Comparison of ENCODE assay signal across 16 cellular contexts in genomic region chr14:54623279-54624004, GRCh38. TPM values are rescaled to one million over a fixed set of nuclear protein-coding genes. Genes with fewer than 3 reads are reported as not detected.
DNase-seq lines count a peak whose midpoint lies in the region; ATAC-seq and TF ChIP-seq lines count a peak whose summit lies in the region.
"Had no signal": no experiment of that assay in that cellular context is flagged by ENCODE, and none has a peak within 500 bp of the region (broad histone marks: within the 10 kb centered on the region; RNA-seq: fewer than 3 reads in every experiment).

No MANE protein-coding gene starts in this region.

- H3K36me3 ChIP-seq in gastrocnemius medialis, result no peaks in the 10 kb centered on the region

- no peak overlapping the region for H3K4me3 ChIP-seq in gastrocnemius medialis

- no peak for ATAC-seq in activated naive CD4-positive, alpha-beta T cell treated with anti-CD3 and anti-CD28 coated beads, Interleukin-2, amount 50 U/mL, for 72 hours
- no peak for ATAC-seq in gastrocnemius medialis
- no peak for ATAC-seq in Right ventricle myocardium inferior
- no peak for ATAC-seq in GM21528 (IDR thresholded peaks at IDR 0.05; ENCODE audit: low FRiP score, unreplicated experiment)

- no peaks in the 10 kb centered on the region for H3K9me3 ChIP-seq in gastrocnemius medialis

- no peaks in the 10 kb centered on the region for H3K27me3 ChIP-seq in gastrocnemius medialis

- TF ChIP-seq CTCF in gastrocnemius medialis (IDR thresholded peaks at IDR 0.05 in 4 of 5, conservative IDR thresholded peaks at IDR 0.05 in 1 of 5), result no peak

- H3K27me3 Mint-ChIP-seq in IgD-negative memory B cell, result no peaks in the 10 kb centered on the region

- no peak for DNase-seq in activated naive CD4-positive, alpha-beta T cell treated with anti-CD3 and anti-CD28 coated beads, Interleukin-2, amount 50 U/mL, for 72 hours (ENCODE audit: low spot score in 2 of 2)
- no peak for DNase-seq in activated naive CD4-positive, alpha-beta T cell treated with Interleukin-2 at 50 U/mL for 16 hours
- DNase-seq in dermis blood vessel endothelial cell (peak; percentile 27), gastrocnemius medialis (no peak), C1 segment of cervical spinal cord (lab: John Stamatoyannopoulos, UW) (no peak), Right ventricle myocardium inferior (ENCODE audit: missing footprints) (no peak)
- DNase-seq: Calu3, GOT3, KG1, NCI-H1092 treated with DMSO at 0.1 percent for 48 hours, NCI-H1694 treated with DMSO at 0.1 percent for 48 hours, NCI-H748 treated with DMSO at 0.1 percent for 48 hours, Right ventricle myocardium superior had no signal

- peaks cover 26 to 38% (median 35%) of the 10 kb centered on the region in 3 donors for H3K4me1 Mint-ChIP-seq in IgD-negative memory B cell

- TF ChIP-seq POLR2A in gastrocnemius medialis (IDR thresholded peaks at IDR 0.05), result no peak

- intact Hi-C loops in gastrocnemius medialis (cut with DNase I; ENCODE audit: low total_unique reads) (no loop called here), Right ventricle myocardium inferior (cut with DNase I) (no loop called here)

- H3K27ac ChIP-seq in gastrocnemius medialis, result peak overlapping the region in 3 of 4 donors; percentile 6 to 85 (median 83)
- H3K27ac ChIP-seq: HL-60 had no signal

- H3K36me3 Mint-ChIP-seq in activated naive CD4-positive, alpha-beta T cell treated with anti-CD3 and anti-CD28 coated beads, Interleukin-2, amount 50 U/mL, for 72 hours, result peaks cover 8 to 36% of the 10 kb centered on the region in 2 donors
- no peaks in the 10 kb centered on the region for H3K36me3 Mint-ChIP-seq in IgD-negative memory B cell

- peak overlapping the region; percentile 67 to 76 for H3K27ac Mint-ChIP-seq in activated naive CD4-positive, alpha-beta T cell treated with anti-CD3 and anti-CD28 coated beads, Interleukin-2, amount 50 U/mL, for 72 hours
- H3K27ac Mint-ChIP-seq in IgD-negative memory B cell, result peak overlapping the region in 2 of 3 donors; percentile 18 to 73

- peaks cover 3 to 24% of the 10 kb centered on the region in 2 donors for H3K9me3 Mint-ChIP-seq in activated naive CD4-positive, alpha-beta T cell treated with anti-CD3 and anti-CD28 coated beads, Interleukin-2, amount 50 U/mL, for 72 hours
- peaks cover 0 to 5% (median 0%) of the 10 kb centered on the region in 3 donors for H3K9me3 Mint-ChIP-seq in IgD-negative memory B cell

- in situ Hi-C loops in gastrocnemius medialis (cut with MboI; ENCODE audit: low sequenced_read_pairs in 4 of 4), result no loop called here

- H3K4me3 Mint-ChIP-seq in IgD-negative memory B cell, result peak overlapping the region in 1 of 4 donors; percentile 70

- peaks cover 54 to 58% of the 10 kb centered on the region in 2 donors for H3K4me1 ChIP-seq in gastrocnemius medialis

RNA-seq across cellular contexts. Expression of gene SAMD4A, which starts 56.5 kb away (rescaled TPM):
- 1 to 10 TPM; 2.3 to 6.8 TPM for total RNA-seq in activated naive CD4-positive, alpha-beta T cell treated with anti-CD3 and anti-CD28 coated beads, Interleukin-2, amount 50 U/mL, for 72 hours
- polyA plus RNA-seq in IgD-negative memory B cell, result 5.8 TPM
- 44.2 and 57.2 TPM in 2 replicates for total RNA-seq in dermis blood vessel endothelial cell
- total RNA-seq in gastrocnemius medialis, result 10 to 100 TPM; 26.4 to 48.0 (median 42.2) TPM
- total RNA-seq in Right ventricle myocardium inferior, result 128 TPM
